In genomic region chr12:131917711-131918306, GRCh38 we compare ENCODE assay signal across 1 cellular context.
TF ChIP-seq lines count a peak whose summit lies in the region.

No MANE protein-coding gene starts in this region.

TF ChIP-seq in HepG2, 621 proteins besides CTCF, POLR2A, EP300 and RAD21:
- TF ChIP-seq ADNP (CRISPR knock-in tag; IDR thresholded peaks at IDR 0.05) (no peak), ZNF589 (CRISPR knock-in tag; conservative IDR thresholded peaks at IDR 0.05) (no peak), KAT8 (CRISPR knock-in tag; IDR thresholded peaks at IDR 0.05) (no peak), ZSCAN25 (CRISPR knock-in tag; IDR thresholded peaks at IDR 0.05) (no peak), TBP (CRISPR knock-in tag; IDR thresholded peaks at IDR 0.05) (no peak), ZNF317 (CRISPR knock-in tag; IDR thresholded peaks at IDR 0.05) (no peak), E2F2 (CRISPR knock-in tag; IDR thresholded peaks at IDR 0.05; ENCODE audit: borderline replicate concordance) (no peak), HNRNPLL (IDR thresholded peaks at IDR 0.05; ENCODE audit: low read depth, low read length, poor library complexity, severe bottlenecking) (no peak)
